In the genomic region with DNA sequence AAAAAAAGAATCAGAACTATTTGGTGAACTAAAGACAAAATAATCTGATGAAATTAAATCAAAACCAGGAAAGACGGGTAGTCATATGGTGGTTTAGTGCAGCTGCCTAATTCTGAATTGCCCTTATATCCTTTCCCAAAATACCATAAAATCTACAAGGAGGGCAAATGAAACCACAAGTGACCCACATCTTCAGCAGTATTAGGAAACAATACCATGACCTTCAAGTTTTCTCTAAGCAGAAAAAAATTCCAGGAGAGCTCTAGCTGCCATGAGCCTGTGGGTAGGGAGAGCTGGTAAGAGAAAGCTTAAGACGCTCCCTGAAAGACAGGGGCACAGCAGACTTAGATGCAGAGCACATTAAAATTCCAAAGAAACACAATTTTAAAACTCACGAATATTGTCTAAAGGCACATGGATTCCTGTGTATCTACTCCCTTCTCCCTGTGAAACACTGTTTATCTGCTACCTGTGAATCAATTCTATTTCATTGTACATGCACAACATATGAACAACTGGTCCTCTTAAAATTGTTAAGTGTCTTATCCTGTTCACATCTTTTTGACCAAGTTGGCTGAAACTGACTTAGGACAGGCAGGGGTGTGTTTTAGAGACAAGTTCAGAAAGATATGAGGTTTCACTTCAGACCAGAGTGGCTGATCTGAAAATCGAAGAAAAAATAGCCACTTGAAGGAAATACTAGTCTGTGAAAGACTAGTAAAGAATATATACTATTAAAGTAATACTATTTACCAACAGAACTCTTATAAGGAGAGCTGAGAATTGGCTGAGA, we compare ENCODE assay signal across 13 cellular contexts. TPM values are rescaled to one million over a fixed set of nuclear protein-coding genes. Genes with fewer than 3 reads are reported as not detected.
DNase-seq lines count a peak whose midpoint lies in the region; ATAC-seq and TF ChIP-seq lines count a peak whose summit lies in the region.
"Had no signal": no experiment of that assay in that cellular context is flagged by ENCODE, and none has a peak within 500 bp of the region (broad histone marks: within the 10 kb centered on the region; RNA-seq: fewer than 3 reads in every experiment).

No MANE protein-coding gene starts in this region.

- ATAC-seq in stimulated activated naive CD8-positive, alpha-beta T cell treated with anti-CD3 and anti-CD28 coated beads, Interleukin-15, Interleukin-2, amounts not matched to agents 100 U/mL and 50 U/mL, for 24 hours, result no peak
- ATAC-seq in HG02588 (IDR thresholded peaks at IDR 0.05; ENCODE audit: unreplicated experiment) (peak; percentile 32), HG03469 (IDR thresholded peaks at IDR 0.05; ENCODE audit: unreplicated experiment) (no peak), upper lobe of left lung (ENCODE audit: low FRiP score in 2 of 2) (no peak)

- no peaks in the 10 kb centered on the region for H3K9me3 Mint-ChIP-seq in stimulated activated naive CD8-positive, alpha-beta T cell treated with anti-CD3 and anti-CD28 coated beads, Interleukin-15, Interleukin-2, amounts not matched to agents 100 ng/mL and 50 ng/mL, for 24 hours
- H3K9me3 Mint-ChIP-seq in activated T-helper 2 cell treated with anti-CD3 and anti-CD28 coated beads, Interferon-gamma antibody, Interleukin-2, Interleukin-4, amounts not matched to agents 10 μg/mL and 5 μg/mL and 100 μg/mL, durations not matched to agents 14 hours and 24 hours and 36 hours, result no peaks in the 10 kb centered on the region

- peaks cover 69% of the 10 kb centered on the region for H3K36me3 Mint-ChIP-seq in stimulated activated naive CD8-positive, alpha-beta T cell treated with anti-CD3 and anti-CD28 coated beads, Interleukin-15, Interleukin-2, amounts not matched to agents 100 ng/mL and 50 ng/mL, for 24 hours (ENCODE audit: low read depth)
- peaks cover 56% of the 10 kb centered on the region for H3K36me3 Mint-ChIP-seq in activated T-helper 2 cell treated with anti-CD3 and anti-CD28 coated beads, Interferon-gamma antibody, Interleukin-2, Interleukin-4, amounts not matched to agents 10 μg/mL and 5 μg/mL and 100 μg/mL, durations not matched to agents 14 hours and 24 hours and 36 hours (ENCODE audit: low read depth)

- TF ChIP-seq CTCF in upper lobe of left lung (IDR thresholded peaks at IDR 0.05), result no peak

- WGBS in upper lobe of left lung, 2 donors, result 91 to 95% methylated on average over 4 of the region's 4 CpGs

- peak overlapping the region; percentile 19 for H3K27ac Mint-ChIP-seq in stimulated activated naive CD8-positive, alpha-beta T cell treated with anti-CD3 and anti-CD28 coated beads, Interleukin-15, Interleukin-2, amounts not matched to agents 100 ng/mL and 50 ng/mL, for 24 hours
- H3K27ac Mint-ChIP-seq in activated T-helper 2 cell treated with anti-CD3 and anti-CD28 coated beads, Interferon-gamma antibody, Interleukin-2, Interleukin-4, amounts not matched to agents 10 μg/mL and 5 μg/mL and 100 μg/mL, durations not matched to agents 14 hours and 24 hours and 36 hours, result peak overlapping the region; percentile 56

- H3K4me1 ChIP-seq in upper lobe of left lung, result peaks cover 0 to 6% (median 4%) of the 10 kb centered on the region in 4 donors

- intact Hi-C loops in activated T-helper 2 cell treated with anti-CD3 and anti-CD28 coated beads, Interferon-gamma antibody, Interleukin-2, Interleukin-4, amounts not matched to agents 10 μg/mL and 5 μg/mL and 100 μg/mL, durations not matched to agents 14 hours and 24 hours and 36 hours (cut with micrococcal nuclease), result no loop called here

- H3K4me1 Mint-ChIP-seq in stimulated activated naive CD8-positive, alpha-beta T cell treated with anti-CD3 and anti-CD28 coated beads, Interleukin-15, Interleukin-2, amounts not matched to agents 100 ng/mL and 50 ng/mL, for 24 hours (ENCODE audit: low read depth), result peaks cover 69% of the 10 kb centered on the region
- H3K4me1 Mint-ChIP-seq in activated T-helper 2 cell treated with anti-CD3 and anti-CD28 coated beads, Interferon-gamma antibody, Interleukin-2, Interleukin-4, amounts not matched to agents 10 μg/mL and 5 μg/mL and 100 μg/mL, durations not matched to agents 14 hours and 24 hours and 36 hours (ENCODE audit: low read depth), result peaks cover 50% of the 10 kb centered on the region

- no peak overlapping the region for H3K27ac ChIP-seq in upper lobe of left lung
- H3K27ac ChIP-seq: RWPE1, VCaP had no signal

- no peaks in the 10 kb centered on the region for H3K9me3 ChIP-seq in upper lobe of left lung

- no peaks in the 10 kb centered on the region for H3K27me3 ChIP-seq in upper lobe of left lung

- H3K4me3 ChIP-seq in upper lobe of left lung, result no peak overlapping the region

- peaks cover 8 to 85% (median 37%) of the 10 kb centered on the region in 4 donors for H3K36me3 ChIP-seq in upper lobe of left lung

- no peak for TF ChIP-seq POLR2A in upper lobe of left lung (IDR thresholded peaks at IDR 0.05)

- no peak for DNase-seq in stimulated activated naive CD8-positive, alpha-beta T cell treated with anti-CD3 and anti-CD28 coated beads, Interleukin-15, Interleukin-2, amounts not matched to agents 100 U/mL and 50 U/mL, for 24 hours
- DNase-seq in activated T-helper 2 cell treated with anti-CD3 and anti-CD28 coated beads, Interferon-gamma antibody, Interleukin-2, Interleukin-4, amounts not matched to agents 10 μg/mL and 5 μg/mL and 100 μg/mL, durations not matched to agents 14 hours and 24 hours and 36 hours (ENCODE audit: low spot score), result no peak
- DNase-seq in kidney tubule cell (ENCODE audit: low spot score), result no peak
- DNase-seq in NCI-H345 treated with DMSO at 0.1 percent for 48 hours (lab: John Stamatoyannopoulos, UW; ENCODE audit: unreplicated experiment), result no peak
- DNase-seq in upper lobe of left lung, result no peak
- DNase-seq: cortex of kidney; foreskin fibroblast; stimulated activated CD4-positive, alpha-beta T cell treated with anti-CD3 and anti-CD28 coated beads, Interleukin-15, amount 100 ng/mL, for 24 hours had no signal

- H3K4me3 Mint-ChIP-seq in stimulated activated naive CD8-positive, alpha-beta T cell treated with anti-CD3 and anti-CD28 coated beads, Interleukin-15, Interleukin-2, amounts not matched to agents 100 ng/mL and 50 ng/mL, for 24 hours, result no peak overlapping the region
- no peak overlapping the region for H3K4me3 Mint-ChIP-seq in activated T-helper 2 cell treated with anti-CD3 and anti-CD28 coated beads, Interferon-gamma antibody, Interleukin-2, Interleukin-4, amounts not matched to agents 10 μg/mL and 5 μg/mL and 100 μg/mL, durations not matched to agents 14 hours and 24 hours and 36 hours (ENCODE audit: low read depth)

- TF ChIP-seq EP300 in upper lobe of left lung (IDR thresholded peaks at IDR 0.05), result no peak

- H3K27me3 Mint-ChIP-seq in stimulated activated naive CD8-positive, alpha-beta T cell treated with anti-CD3 and anti-CD28 coated beads, Interleukin-15, Interleukin-2, amounts not matched to agents 100 ng/mL and 50 ng/mL, for 24 hours, result no peaks in the 10 kb centered on the region
- H3K27me3 Mint-ChIP-seq in activated T-helper 2 cell treated with anti-CD3 and anti-CD28 coated beads, Interferon-gamma antibody, Interleukin-2, Interleukin-4, amounts not matched to agents 10 μg/mL and 5 μg/mL and 100 μg/mL, durations not matched to agents 14 hours and 24 hours and 36 hours (ENCODE audit: low read depth), result no peaks in the 10 kb centered on the region

RNA-seq across cellular contexts. Expression of gene GPCPD1, which starts 14.2 kb away (rescaled TPM):
- 35.9 and 36.0 TPM in 2 replicates for total RNA-seq in activated T-helper 2 cell treated with anti-CD3 and anti-CD28 coated beads, Interferon-gamma antibody, Interleukin-2, Interleukin-4, amounts not matched to agents 10 μg/mL and 5 μg/mL and 100 μg/mL, durations not matched to agents 14 hours and 24 hours and 36 hours
- 10 to 100 TPM; 36.0 to 96.3 (median 56.0) TPM for total RNA-seq in upper lobe of left lung
